ENCODE assay signal across 8 cellular contexts in genomic region chr5:35651002-35651756, GRCh38. TPM values are rescaled to one million over a fixed set of nuclear protein-coding genes. Genes with fewer than 3 reads are reported as not detected.
DNase-seq lines count a peak whose midpoint lies in the region; ATAC-seq and TF ChIP-seq lines count a peak whose summit lies in the region.

No MANE protein-coding gene starts in this region.

- no peak overlapping the region for H3K4me3 Mint-ChIP-seq in nephron

- H3K9me3 Mint-ChIP-seq in nephron, result no peaks in the 10 kb centered on the region

- no peak overlapping the region for H3K9ac ChIP-seq in colonic mucosa (ENCODE audit: low read depth in 2 of 2, low read length in 2 of 2)

- peaks cover 8% of the 10 kb centered on the region for H3K36me3 Mint-ChIP-seq in nephron (ENCODE audit: low read depth)

- H3K4me3 ChIP-seq in colonic mucosa (no peak overlapping the region), upper lobe of right lung (no peak overlapping the region)

- TF ChIP-seq CTCF in colonic mucosa (IDR thresholded peaks at IDR 0.05) (peak; percentile 38), nephron (IDR thresholded peaks at IDR 0.05; ENCODE audit: unreplicated experiment in 3 of 3) (peak; percentile 20 to 33 (median 24)), upper lobe of right lung (IDR thresholded peaks at IDR 0.05) (peak; percentile 43)

- H3K27ac Mint-ChIP-seq in nephron, result no peak overlapping the region

- H3K27me3 Mint-ChIP-seq in nephron (ENCODE audit: low read depth), result no peaks in the 10 kb centered on the region

- H3K9me3 ChIP-seq in colonic mucosa (no peaks in the 10 kb centered on the region), upper lobe of right lung (no peaks in the 10 kb centered on the region)

- DNase-seq in NCI-H748 (lab: John Stamatoyannopoulos, UW; ENCODE audit: unreplicated experiment) (peak; percentile 38), NCI-H748 treated with DMSO at 0.1 percent for 48 hours (lab: John Stamatoyannopoulos, UW) (no peak), KBM-7 (peak; percentile 65), colonic mucosa (peak; percentile 22), upper lobe of right lung (no peak), NCI-H146 (lab: John Stamatoyannopoulos, UW) (no peak)

- H3K4me1 ChIP-seq in colonic mucosa (no peaks in the 10 kb centered on the region), upper lobe of right lung (no peaks in the 10 kb centered on the region)

- H3K27ac ChIP-seq in colonic mucosa, result no peak overlapping the region
- no peak overlapping the region for H3K27ac ChIP-seq in upper lobe of right lung

- in situ Hi-C loops in KBM-7 (cut with MboI; ENCODE audit: low pct_unique_long_range_greater_than_20kb, low sequenced_read_pairs), result no loop called here

- H3K27me3 ChIP-seq in colonic mucosa, result no peaks in the 10 kb centered on the region
- H3K27me3 ChIP-seq in upper lobe of right lung, result no peaks in the 10 kb centered on the region

- intact Hi-C loops in colonic mucosa (cut with DNase I), result loop anchor here (10.0 kb wide), 1 partner anchor 274 kb away; no protein-coding TSS in a partner anchor
- intact Hi-C loops in upper lobe of right lung (cut with DNase I), result no loop called here

- peaks cover 4% of the 10 kb centered on the region for H3K4me1 Mint-ChIP-seq in nephron

- ATAC-seq in activated CD4-positive, CD25-positive, alpha-beta regulatory T cell treated with anti-CD3 and anti-CD28 coated beads, Interleukin-2, amount 50 U/mL, for 24 hours, result peak; percentile 67 to 71
- ATAC-seq in upper lobe of right lung, result peak; percentile 51

- no peaks in the 10 kb centered on the region for H3K36me3 ChIP-seq in colonic mucosa
- H3K36me3 ChIP-seq in upper lobe of right lung, result no peaks in the 10 kb centered on the region

RNA-seq across cellular contexts. Expression of gene SPEF2, which starts 33.5 kb away (rescaled TPM):
- total RNA-seq in colonic mucosa (1 to 10 TPM; 3.3 to 6.0 TPM), upper lobe of right lung (9.9 TPM)

Comparison
In these comparisons a context has a peak if more than half of its experiments do, and no peak if none do; other contexts are left out.
1. DNase-seq: peak in NCI-H748 (single experiment), KBM-7 (single experiment) and colonic mucosa (single experiment); none in NCI-H748 treated with DMSO at 0.1 percent for 48 hours (single experiment), upper lobe of right lung (single experiment) and NCI-H146 (single experiment).
2. Peak in every context shown above with its lines, with median percentiles within 50 percentile points of each other: CTCF ChIP-seq.